1 cellular context compared by ENCODE assay signal in the genomic region with DNA sequence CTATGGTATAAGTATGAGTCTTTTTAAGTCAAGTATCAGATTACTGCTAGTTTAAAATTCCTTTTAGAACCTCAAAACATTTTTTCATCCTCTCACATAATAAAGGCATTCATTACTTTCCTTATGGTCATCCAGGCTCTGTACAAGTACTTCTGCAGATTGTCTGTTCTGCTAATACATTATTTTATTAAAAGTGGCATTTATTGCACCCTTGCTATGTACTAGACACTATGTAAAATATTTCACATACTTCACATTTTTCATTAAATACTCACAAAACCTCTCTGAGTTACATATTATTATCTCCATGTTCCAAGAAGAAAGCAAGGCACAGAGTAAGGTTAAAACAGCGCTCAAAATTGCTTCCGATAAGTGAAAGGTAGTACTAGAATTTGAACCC.
TF ChIP-seq lines count a peak whose summit lies in the region.

No MANE protein-coding gene starts in this region.

TF ChIP-seq in HCT116, 20 proteins besides CTCF, POLR2A, EP300 and RAD21 (continued from another document):
- TF ChIP-seq, protein P1, sequence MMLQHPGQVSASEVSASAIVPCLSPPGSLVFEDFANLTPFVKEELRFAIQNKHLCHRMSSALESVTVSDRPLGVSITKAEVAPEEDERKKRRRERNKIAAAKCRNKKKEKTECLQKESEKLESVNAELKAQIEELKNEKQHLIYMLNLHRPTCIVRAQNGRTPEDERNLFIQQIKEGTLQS (IDR thresholded peaks at IDR 0.05): no peak
- TF ChIP-seq, protein P2, sequence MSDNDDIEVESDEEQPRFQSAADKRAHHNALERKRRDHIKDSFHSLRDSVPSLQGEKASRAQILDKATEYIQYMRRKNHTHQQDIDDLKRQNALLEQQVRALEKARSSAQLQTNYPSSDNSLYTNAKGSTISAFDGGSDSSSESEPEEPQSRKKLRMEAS (IDR thresholded peaks at IDR 0.05): no peak
- no peak for TF ChIP-seq ELF1 (IDR thresholded peaks at IDR 0.05; ENCODE audit: borderline replicate concordance, low read depth)
- no peak for TF ChIP-seq EGR1 (IDR thresholded peaks at IDR 0.05; ENCODE audit: low read depth)
- TF ChIP-seq CBX3 (IDR thresholded peaks at IDR 0.05; ENCODE audit: low read depth): no peak
- TF ChIP-seq JUND (IDR thresholded peaks at IDR 0.05): no peak
- no peak for TF ChIP-seq POLR2AphosphoS5 (IDR thresholded peaks at IDR 0.05; ENCODE audit: low read depth, low read length)
- no peak for TF ChIP-seq FOSL1 (IDR thresholded peaks at IDR 0.05; ENCODE audit: low read depth)
- TF ChIP-seq, protein P3, sequence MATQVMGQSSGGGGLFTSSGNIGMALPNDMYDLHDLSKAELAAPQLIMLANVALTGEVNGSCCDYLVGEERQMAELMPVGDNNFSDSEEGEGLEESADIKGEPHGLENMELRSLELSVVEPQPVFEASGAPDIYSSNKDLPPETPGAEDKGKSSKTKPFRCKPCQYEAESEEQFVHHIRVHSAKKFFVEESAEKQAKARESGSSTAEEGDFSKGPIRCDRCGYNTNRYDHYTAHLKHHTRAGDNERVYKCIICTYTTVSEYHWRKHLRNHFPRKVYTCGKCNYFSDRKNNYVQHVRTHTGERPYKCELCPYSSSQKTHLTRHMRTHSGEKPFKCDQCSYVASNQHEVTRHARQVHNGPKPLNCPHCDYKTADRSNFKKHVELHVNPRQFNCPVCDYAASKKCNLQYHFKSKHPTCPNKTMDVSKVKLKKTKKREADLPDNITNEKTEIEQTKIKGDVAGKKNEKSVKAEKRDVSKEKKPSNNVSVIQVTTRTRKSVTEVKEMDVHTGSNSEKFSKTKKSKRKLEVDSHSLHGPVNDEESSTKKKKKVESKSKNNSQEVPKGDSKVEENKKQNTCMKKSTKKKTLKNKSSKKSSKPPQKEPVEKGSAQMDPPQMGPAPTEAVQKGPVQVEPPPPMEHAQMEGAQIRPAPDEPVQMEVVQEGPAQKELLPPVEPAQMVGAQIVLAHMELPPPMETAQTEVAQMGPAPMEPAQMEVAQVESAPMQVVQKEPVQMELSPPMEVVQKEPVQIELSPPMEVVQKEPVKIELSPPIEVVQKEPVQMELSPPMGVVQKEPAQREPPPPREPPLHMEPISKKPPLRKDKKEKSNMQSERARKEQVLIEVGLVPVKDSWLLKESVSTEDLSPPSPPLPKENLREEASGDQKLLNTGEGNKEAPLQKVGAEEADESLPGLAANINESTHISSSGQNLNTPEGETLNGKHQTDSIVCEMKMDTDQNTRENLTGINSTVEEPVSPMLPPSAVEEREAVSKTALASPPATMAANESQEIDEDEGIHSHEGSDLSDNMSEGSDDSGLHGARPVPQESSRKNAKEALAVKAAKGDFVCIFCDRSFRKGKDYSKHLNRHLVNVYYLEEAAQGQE (IDR thresholded peaks at IDR 0.05; ENCODE audit: low read depth): no peak
